Comparison of ENCODE assay signal across 22 cellular contexts in genomic region chr5:16884595-16884994, GRCh38. TPM values are rescaled to one million over a fixed set of nuclear protein-coding genes. Genes with fewer than 3 reads are reported as not detected.
DNase-seq lines count a peak whose midpoint lies in the region; ATAC-seq and TF ChIP-seq lines count a peak whose summit lies in the region.
"Had no signal": no experiment of that assay in that cellular context is flagged by ENCODE, and none has a peak within 500 bp of the region (broad histone marks: within the 10 kb centered on the region; RNA-seq: fewer than 3 reads in every experiment).

No MANE protein-coding gene starts in this region.

- no peaks in the 10 kb centered on the region for H3K36me3 Mint-ChIP-seq in type B pancreatic cell

- no peaks in the 10 kb centered on the region for H3K27me3 Mint-ChIP-seq in type B pancreatic cell
- H3K27me3 Mint-ChIP-seq: activated B cell treated with CpG ODN at 0.5 μM for 24 hours; activated CD4-positive, alpha-beta memory T cell treated with anti-CD3 and anti-CD28 coated beads, Interleukin-2, amount 10 ng/mL, durations not matched to agents 7 days and 5 days had no signal

- H3K9ac ChIP-seq in colonic mucosa (ENCODE audit: low read depth in 2 of 2, low read length in 2 of 2): no peak overlapping the region
- H3K9ac ChIP-seq in mucosa of rectum (ENCODE audit: low read depth in 1 of 2, low read length in 2 of 2): no peak overlapping the region
- H3K9ac ChIP-seq: BLaER1 had no signal

- no peaks in the 10 kb centered on the region for H3K9me3 ChIP-seq in colonic mucosa
- H3K9me3 ChIP-seq in mucosa of rectum (ENCODE audit: control insufficient read depth in 2 of 2, low read length in 2 of 2): no peaks in the 10 kb centered on the region
- H3K9me3 ChIP-seq: BLaER1, breast epithelium, left ventricle myocardium inferior had no signal

- peak overlapping the region; percentile 71 for H3K27ac Mint-ChIP-seq in type B pancreatic cell
- H3K27ac Mint-ChIP-seq: activated B cell treated with CpG ODN at 0.5 μM for 24 hours; activated CD4-positive, alpha-beta memory T cell treated with anti-CD3 and anti-CD28 coated beads, Interleukin-2, amount 10 ng/mL, durations not matched to agents 7 days and 5 days had no signal

- intact Hi-C loops in colonic mucosa (cut with DNase I): no loop called here

- H3K27ac ChIP-seq in colonic mucosa (peak overlapping the region; percentile 55), mucosa of rectum (ENCODE audit: low read depth in 2 of 2, low read length in 2 of 2) (peak overlapping the region; percentile 65 to 73)
- H3K27ac ChIP-seq: 22Rv1, BLaER1, left ventricle myocardium inferior had no signal

- no peak for ATAC-seq in GM21360 (IDR thresholded peaks at IDR 0.05; ENCODE audit: unreplicated experiment)

- TF ChIP-seq CTCF in colonic mucosa (IDR thresholded peaks at IDR 0.05): no peak
- TF ChIP-seq CTCF in type B pancreatic cell (conservative IDR thresholded peaks at IDR 0.05): no peak
- no peak for TF ChIP-seq CTCF in GM20000 (IDR thresholded peaks at IDR 0.05; ENCODE audit: extremely low read depth, missing control alignments)

- H3K4me1 Mint-ChIP-seq in type B pancreatic cell (ENCODE audit: unreplicated experiment): peaks cover 55% of the 10 kb centered on the region
- H3K4me1 Mint-ChIP-seq: activated B cell treated with CpG ODN at 0.5 μM for 24 hours; activated CD4-positive, alpha-beta memory T cell treated with anti-CD3 and anti-CD28 coated beads, Interleukin-2, amount 10 ng/mL, durations not matched to agents 7 days and 5 days had no signal

- H3K4me3 ChIP-seq in colonic mucosa: no peak overlapping the region
- H3K4me3 ChIP-seq in mucosa of rectum (ENCODE audit: low read length in 2 of 2): peak overlapping the region in 1 of 2 donors; percentile 20
- H3K4me3 ChIP-seq: BLaER1, breast epithelium, left ventricle myocardium inferior had no signal

- DNase-seq in NCI-H748 (lab: John Stamatoyannopoulos, UW; ENCODE audit: unreplicated experiment): peak; percentile 34
- no peak for DNase-seq in NCI-H748 treated with DMSO at 0.1 percent for 48 hours (lab: John Stamatoyannopoulos, UW)
- no peak for DNase-seq in colonic mucosa
- no peak for DNase-seq in type B pancreatic cell (ENCODE audit: extremely low spot score, unreplicated experiment)
- no peak for DNase-seq in GM20000 (ENCODE audit: low spot score)
- DNase-seq in NCI-H1417 (lab: John Stamatoyannopoulos, UW): no peak
- DNase-seq: activated B cell treated with CpG ODN at 0.5 μM for 24 hours; activated CD4-positive, alpha-beta memory T cell treated with anti-CD3 and anti-CD28 coated beads, Interleukin-2, amount 10 ng/mL, durations not matched to agents 7 days and 5 days; activated gamma-delta T cell treated with Interleukin-2 at 50 U/mL for 16 hours; dermis blood vessel endothelial cell; erythroblast; glutamatergic neuron; left ventricle myocardium inferior; NCI-H1436; NCI-H2171 treated with DMSO at 0.1 percent for 48 hours; retina; stimulated activated CD8-positive, alpha-beta memory T cell treated with anti-CD3 and anti-CD28 coated beads, Interleukin-4, amount 100 ng/mL, for 48 hours had no signal

- H3K36me3 ChIP-seq in colonic mucosa (no peaks in the 10 kb centered on the region), mucosa of rectum (ENCODE audit: control insufficient read depth in 2 of 2, insufficient read depth in 2 of 2, low read length in 2 of 2) (no peaks in the 10 kb centered on the region)
- H3K36me3 ChIP-seq: BLaER1, breast epithelium, left ventricle myocardium inferior had no signal

- H3K4me1 ChIP-seq in colonic mucosa (peaks cover 14% of the 10 kb centered on the region), mucosa of rectum (ENCODE audit: control insufficient read depth in 2 of 2, insufficient read depth in 2 of 2, low read length in 2 of 2) (peaks cover 47 to 58% of the 10 kb centered on the region in 2 donors)
- H3K4me1 ChIP-seq: breast epithelium had no signal

- H3K9me3 Mint-ChIP-seq in type B pancreatic cell: no peaks in the 10 kb centered on the region
- H3K9me3 Mint-ChIP-seq: activated B cell treated with CpG ODN at 0.5 μM for 24 hours had no signal

- H3K27me3 ChIP-seq in colonic mucosa (no peaks in the 10 kb centered on the region), mucosa of rectum (ENCODE audit: control insufficient read depth in 2 of 2, insufficient read depth in 2 of 2, low read length in 2 of 2) (no peaks in the 10 kb centered on the region)
- H3K27me3 ChIP-seq: BLaER1, breast epithelium had no signal

- peak overlapping the region; percentile 57 for H3K4me3 Mint-ChIP-seq in type B pancreatic cell
- H3K4me3 Mint-ChIP-seq: activated B cell treated with CpG ODN at 0.5 μM for 24 hours; activated CD4-positive, alpha-beta memory T cell treated with anti-CD3 and anti-CD28 coated beads, Interleukin-2, amount 10 ng/mL, durations not matched to agents 7 days and 5 days had no signal

RNA-seq across cellular contexts. Expression of gene MYO10, which starts 51.5 kb away (rescaled TPM):
- total RNA-seq in colonic mucosa: 10 to 100 TPM; 57.9 to 61.9 TPM
- total RNA-seq in type B pancreatic cell (ENCODE audit: low replicate concordance): 33.6 and 52.5 TPM in 2 replicates
